In genomic region chr1:1093610-1093943, GRCh38 we compare ENCODE assay signal across 23 cellular contexts. TPM values are rescaled to one million over a fixed set of nuclear protein-coding genes. Genes with fewer than 3 reads are reported as not detected.
DNase-seq lines count a peak whose midpoint lies in the region; ATAC-seq and TF ChIP-seq lines count a peak whose summit lies in the region.
"Had no signal": no experiment of that assay in that cellular context is flagged by ENCODE, and none has a peak within 500 bp of the region (broad histone marks: within the 10 kb centered on the region; RNA-seq: fewer than 3 reads in every experiment).

No MANE protein-coding gene starts in this region.

- H3K27me3 ChIP-seq in CD8-positive, alpha-beta memory T cell (ENCODE audit: insufficient read depth, low read length, poor library complexity, severe bottlenecking): no peaks in the 10 kb centered on the region
- H3K27me3 ChIP-seq: BE2C had no signal

- H3K4me3 Mint-ChIP-seq in chondrocyte (ENCODE audit: unreplicated experiment) (no peak overlapping the region), memory B cell (peak overlapping the region; percentile 76)
- H3K4me3 Mint-ChIP-seq in stimulated activated memory B cell treated with anti-CD40 and anti-IgM and Interleukin-4, amounts not matched to agents 10 μg/mL and 1 μg/mL and 100 μg/mL, for 72 hours: no peak overlapping the region
- H3K4me3 Mint-ChIP-seq in CD8-positive, alpha-beta memory T cell: no peak overlapping the region
- H3K4me3 Mint-ChIP-seq: CD8-positive, alpha-beta T cell had no signal

- peaks cover 1% of the 10 kb centered on the region for H3K36me3 Mint-ChIP-seq in chondrocyte (ENCODE audit: low read depth)
- no peaks in the 10 kb centered on the region for H3K36me3 Mint-ChIP-seq in memory B cell
- H3K36me3 Mint-ChIP-seq in stimulated activated memory B cell treated with anti-CD40 and anti-IgM and Interleukin-4, amounts not matched to agents 10 μg/mL and 1 μg/mL and 100 μg/mL, for 72 hours: peaks cover 7% of the 10 kb centered on the region
- H3K36me3 Mint-ChIP-seq in CD8-positive, alpha-beta memory T cell: peaks cover 0 to 3% (median 0%) of the 10 kb centered on the region in 3 donors
- H3K36me3 Mint-ChIP-seq: CD8-positive, alpha-beta T cell had no signal

- no peaks in the 10 kb centered on the region for H3K9me3 ChIP-seq in CD8-positive, alpha-beta memory T cell (ENCODE audit: low read length)
- H3K9me3 ChIP-seq: BE2C had no signal

- H3K27ac Mint-ChIP-seq in chondrocyte (ENCODE audit: unreplicated experiment) (no peak overlapping the region), memory B cell (peak overlapping the region; percentile 91)
- H3K27ac Mint-ChIP-seq in stimulated activated memory B cell treated with anti-CD40 and anti-IgM and Interleukin-4, amounts not matched to agents 10 μg/mL and 1 μg/mL and 100 μg/mL, for 72 hours: peak overlapping the region; percentile 50
- peak overlapping the region in 1 of 8 donors; percentile 47 for H3K27ac Mint-ChIP-seq in CD8-positive, alpha-beta memory T cell
- H3K27ac Mint-ChIP-seq: CD8-positive, alpha-beta T cell had no signal

- H3K27ac ChIP-seq in CD8-positive, alpha-beta memory T cell (ENCODE audit: low read depth, low read length): no peak overlapping the region
- H3K27ac ChIP-seq: 22Rv1, GM23248 had no signal

- POLR2A ChIA-PET in CD8-positive, alpha-beta memory T cell (lab: Charles Lee): no interaction called here

- CTCF ChIA-PET in CD8-positive, alpha-beta memory T cell (lab: Charles Lee): no interaction called here

- H3K4me3 ChIP-seq in CD8-positive, alpha-beta memory T cell (ENCODE audit: low read length): no peak overlapping the region
- H3K4me3 ChIP-seq: GM23248 had no signal

- peak; percentile 27 for DNase-seq in activated CD4-positive, CD25-positive, alpha-beta regulatory T cell treated with anti-CD3 and anti-CD28 coated beads, Interleukin-2, amount 50 U/mL, for 72 hours
- DNase-seq in chondrocyte (ENCODE audit: low spot score) (peak; percentile 64), memory B cell (ENCODE audit: low spot score in 2 of 2) (no peak), KG1 (lab: John Stamatoyannopoulos, UW) (no peak)
- DNase-seq in CD8-positive, alpha-beta memory T cell: no peak
- DNase-seq: BE2C; CD8-positive, alpha-beta T cell; DND-41; GDM1; GM23248; NCI-H1092 treated with DMSO at 0.1 percent for 48 hours; NCI-H1694; NCI-H2107; NCI-H2227 treated with DMSO at 0.1 percent for 48 hours; NCI-H524 had no signal

- H3K9me3 Mint-ChIP-seq in chondrocyte (ENCODE audit: low read depth) (no peaks in the 10 kb centered on the region), memory B cell (no peaks in the 10 kb centered on the region)
- no peaks in the 10 kb centered on the region for H3K9me3 Mint-ChIP-seq in stimulated activated memory B cell treated with anti-CD40 and anti-IgM and Interleukin-4, amounts not matched to agents 10 μg/mL and 1 μg/mL and 100 μg/mL, for 72 hours
- H3K9me3 Mint-ChIP-seq in CD8-positive, alpha-beta memory T cell: no peaks in the 10 kb centered on the region
- H3K9me3 Mint-ChIP-seq: CD8-positive, alpha-beta T cell had no signal

- TF ChIP-seq POLR2A in GM18505 (IDR thresholded peaks at IDR 0.05; ENCODE audit: borderline replicate concordance, extremely low read depth, insufficient read depth, insufficient read length): no peak

- no peak for TF ChIP-seq CTCF in chondrocyte (IDR thresholded peaks at IDR 0.05)

- H3K4me1 Mint-ChIP-seq in chondrocyte (ENCODE audit: low read depth): no peaks in the 10 kb centered on the region
- H3K4me1 Mint-ChIP-seq in memory B cell: peaks cover 13% of the 10 kb centered on the region
- H3K4me1 Mint-ChIP-seq in stimulated activated memory B cell treated with anti-CD40 and anti-IgM and Interleukin-4, amounts not matched to agents 10 μg/mL and 1 μg/mL and 100 μg/mL, for 72 hours: peaks cover 33% of the 10 kb centered on the region
- peaks cover under 1% of the 10 kb centered on the region in 3 donors for H3K4me1 Mint-ChIP-seq in CD8-positive, alpha-beta memory T cell

- H3K4me1 ChIP-seq in CD8-positive, alpha-beta memory T cell (ENCODE audit: insufficient read depth, low read length): peaks cover 4% of the 10 kb centered on the region
- H3K4me1 ChIP-seq: BE2C had no signal

- no peaks in the 10 kb centered on the region for H3K36me3 ChIP-seq in CD8-positive, alpha-beta memory T cell (ENCODE audit: insufficient read depth, low read length)
- H3K36me3 ChIP-seq: BE2C had no signal

- no peak for ATAC-seq in activated CD4-positive, CD25-positive, alpha-beta regulatory T cell treated with anti-CD3 and anti-CD28 coated beads, Interleukin-2, amount 50 U/mL, for 24 hours
- no peak for ATAC-seq in memory B cell (ENCODE audit: low read depth)
- ATAC-seq in stimulated activated memory B cell treated with anti-CD40 and anti-IgM and Interleukin-4, amounts not matched to agents 10 μg/mL and 1 μg/mL and 100 μg/mL, for 72 hours: no peak
- no peak for ATAC-seq in GM18505 (IDR thresholded peaks at IDR 0.05; ENCODE audit: unreplicated experiment)
- ATAC-seq: CD8-positive, alpha-beta T cell; HCT116; HepG2; Panc1 had no signal

- no peaks in the 10 kb centered on the region for H3K27me3 Mint-ChIP-seq in chondrocyte (ENCODE audit: low read depth)
- no peaks in the 10 kb centered on the region for H3K27me3 Mint-ChIP-seq in memory B cell
- no peaks in the 10 kb centered on the region for H3K27me3 Mint-ChIP-seq in stimulated activated memory B cell treated with anti-CD40 and anti-IgM and Interleukin-4, amounts not matched to agents 10 μg/mL and 1 μg/mL and 100 μg/mL, for 72 hours
- peaks cover 0 to 3% of the 10 kb centered on the region in 2 donors for H3K27me3 Mint-ChIP-seq in CD8-positive, alpha-beta memory T cell

RNA-seq across cellular contexts. Expression of gene RNF223, which starts 19.5 kb away (rescaled TPM):
- total RNA-seq in chondrocyte: not detected in 3 replicates
- total RNA-seq in CD8-positive, alpha-beta memory T cell: not detected
- polyA plus RNA-seq in CD8-positive, alpha-beta memory T cell: not detected
- total RNA-seq: CD8-positive, alpha-beta T cell; GM23248; HepG2 had no signal
- polyA plus RNA-seq: AG04450, GM23248 had no signal

RNA-seq across cellular contexts. Expression of gene C1orf159, which starts 22.3 kb away (rescaled TPM):
- 9.2 to 15.1 TPM (median 9.2 TPM) in 3 replicates for total RNA-seq in chondrocyte
- 10 to 100 TPM; 18.7 to 20.8 TPM for total RNA-seq in CD8-positive, alpha-beta memory T cell
- polyA plus RNA-seq in CD8-positive, alpha-beta memory T cell: 7.9 TPM

Comparison
In these comparisons a context has a peak if more than half of its experiments do, and no peak if none do; other contexts are left out.
1. DNase-seq: peak in activated CD4-positive, CD25-positive, alpha-beta regulatory T cell treated with anti-CD3 and anti-CD28 coated beads, Interleukin-2, amount 50 U/mL, for 72 hours (single experiment) and chondrocyte (single experiment); none in memory B cell (0 of 2), CD8-positive, alpha-beta memory T cell (0 of 5) and KG1 (single experiment).